ENCODE assay signal across 15 cellular contexts in genomic region chr4:72451349-72451748, GRCh38.
"Had no signal": no experiment of that assay in that cellular context is flagged by ENCODE, and none has a peak within 500 bp of the region (broad histone marks: within the 10 kb centered on the region; RNA-seq: fewer than 3 reads in every experiment).

No MANE protein-coding gene starts in this region.

- H3K36me3 ChIP-seq: breast epithelium, pancreas, suprapubic skin had no signal

- DNase-seq: activated CD4-positive, alpha-beta T cell treated with anti-CD3 and anti-CD28 coated beads, Interleukin-2, amount 50 U/mL, for 4 hours; activated CD4-positive, CD25-positive, alpha-beta regulatory T cell treated with anti-CD3 and anti-CD28 coated beads, Interleukin-2, amount 50 U/mL, for 72 hours; activated naive CD4-positive, alpha-beta T cell treated with Interleukin-2 at 50 U/mL for 16 hours; dorsolateral prefrontal cortex; endodermal cell; foreskin fibroblast; SK-N-SH; stimulated activated naive CD8-positive, alpha-beta T cell treated with anti-CD3 and anti-CD28 coated beads, Interleukin-15, Interleukin-2, amounts not matched to agents 100 U/mL and 50 U/mL, for 24 hours; T-helper 1 cell; T1000 had no signal

- H3K9me3 ChIP-seq: breast epithelium, pancreas, SK-N-SH, suprapubic skin had no signal

- H3K27me3 ChIP-seq: breast epithelium, dorsolateral prefrontal cortex, pancreas, suprapubic skin had no signal

- H3K4me2 ChIP-seq: SK-N-SH, smooth muscle cell had no signal

- H3K9ac ChIP-seq: SK-N-SH had no signal

- ATAC-seq: activated T-helper 17 cell treated with anti-CD3 and anti-CD28 coated beads, Interleukin-2, amount 50 U/mL, for 72 hours; pancreas; stimulated activated naive CD8-positive, alpha-beta T cell treated with anti-CD3 and anti-CD28 coated beads, Interleukin-15, Interleukin-2, amounts not matched to agents 100 U/mL and 50 U/mL, for 24 hours had no signal

- H3K4me1 ChIP-seq: breast epithelium, pancreas, suprapubic skin had no signal

- H3K27ac ChIP-seq: breast epithelium, dorsolateral prefrontal cortex, pancreas, suprapubic skin had no signal

- H3K4me3 ChIP-seq: breast epithelium, dorsolateral prefrontal cortex, pancreas, smooth muscle cell, suprapubic skin had no signal
